1 cellular context compared by ENCODE assay signal in genomic region chr12:100959481-100959880, GRCh38.
TF ChIP-seq lines count a peak whose summit lies in the region.

No MANE protein-coding gene starts in this region.

TF ChIP-seq in HepG2, 621 proteins besides CTCF, POLR2A, EP300 and RAD21:
- TF ChIP-seq STAT6 (CRISPR knock-in tag; IDR thresholded peaks at IDR 0.05; ENCODE audit: borderline replicate concordance) (no peak), MNT (IDR thresholded peaks at IDR 0.05) (0 out of 2 replicates have a peak, but pooled peaks have one; percentile 8)
